In the genomic region with DNA sequence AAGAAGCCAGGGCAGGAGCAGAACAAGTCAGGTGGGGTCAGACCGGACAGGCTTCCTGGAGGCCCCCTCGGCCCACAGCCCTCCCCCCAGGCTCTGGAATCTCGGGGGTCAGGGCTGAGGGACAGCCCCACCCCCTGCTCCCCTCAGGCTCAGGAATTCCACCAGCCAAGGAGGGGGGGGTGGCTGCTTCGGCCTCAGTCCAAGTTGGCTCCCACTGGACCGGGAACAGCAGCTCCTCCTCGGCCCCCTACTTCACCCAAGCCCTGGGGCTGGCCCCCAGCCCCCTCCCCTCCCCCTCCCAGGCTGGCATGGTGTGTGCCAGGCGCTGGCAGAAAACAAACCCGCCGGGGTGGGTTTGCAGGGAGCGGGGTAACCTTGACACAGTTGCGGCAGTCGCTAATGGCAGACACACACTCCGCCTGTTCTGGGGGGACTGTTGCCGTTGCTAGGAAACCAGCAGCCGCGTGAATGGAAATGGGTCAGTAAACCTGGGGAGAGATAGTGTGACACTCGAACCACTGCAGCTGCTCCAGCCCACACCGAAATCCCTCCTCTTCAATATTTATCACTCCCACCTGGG, we compare ENCODE assay signal across 9 cellular contexts. TPM values are rescaled to one million over a fixed set of nuclear protein-coding genes. Genes with fewer than 3 reads are reported as not detected.
DNase-seq lines count a peak whose midpoint lies in the region; ATAC-seq, FAIRE-seq and TF ChIP-seq lines count a peak whose summit lies in the region.
"Had no signal": no experiment of that assay in that cellular context is flagged by ENCODE, and none has a peak within 500 bp of the region (broad histone marks: within the 10 kb centered on the region; RNA-seq: fewer than 3 reads in every experiment).

No MANE protein-coding gene starts in this region.

- no peak overlapping the region for H3K23ac ChIP-seq in H9 (ENCODE audit: insufficient read length, low read depth, low read length)

- H3K27me3 ChIP-seq in H9 (ENCODE audit: insufficient read depth, low read length): no peaks in the 10 kb centered on the region
- no peaks in the 10 kb centered on the region for H3K27me3 ChIP-seq in iPS-20b (ENCODE audit: insufficient read depth, low read length)
- no peaks in the 10 kb centered on the region for H3K27me3 ChIP-seq in sigmoid colon

- H2BK120ac ChIP-seq in H9 (ENCODE audit: low read depth, low read length, poor library complexity, severe bottlenecking): no peak overlapping the region

- H3K79me2 ChIP-seq in H9 (ENCODE audit: insufficient read depth, low read length): no peaks in the 10 kb centered on the region

- peak overlapping the region; percentile 54 for H3K4me3 ChIP-seq in iPS-20b (ENCODE audit: low read length)
- peak overlapping the region in 2 of 4 donors; percentile 3 to 19 for H3K4me3 ChIP-seq in sigmoid colon

- no peak overlapping the region for H4K8ac ChIP-seq in H9 (replicated peaks; ENCODE audit: insufficient read length, low read depth, low read length)

- no peak for TF ChIP-seq POLR2A in sigmoid colon (IDR thresholded peaks at IDR 0.05)

- no peak overlapping the region for H3K9ac ChIP-seq in H9 (ENCODE audit: extremely low read depth, insufficient read length, low read length)
- H3K9ac ChIP-seq in iPS-20b (ENCODE audit: low read depth, low read length): peak overlapping the region; percentile 76; the same call in 1 of the 2 replicates

- no peak overlapping the region for H2BK20ac ChIP-seq in H9 (ENCODE audit: low read depth, low read length, poor library complexity, severe bottlenecking)

- no peak for DNase-seq in H9
- DNase-seq in anterior cingulate cortex (lab: John Stamatoyannopoulos, UW): peak in 45 of 58 donors; percentile 15 to 78 (median 42)
- DNase-seq in sigmoid colon: peak; percentile 83
- DNase-seq in RCC 7860 (ENCODE audit: low spot score): no peak
- no peak for DNase-seq in 8988T
- no peak for DNase-seq in Calu3
- DNase-seq: activated CD4-positive, alpha-beta T cell treated with anti-CD3 and anti-CD28 coated beads, Interleukin-2, amount 50 U/mL, for 1 hour had no signal

- no peak overlapping the region for H3K56ac ChIP-seq in H9 (ENCODE audit: insufficient read length, low read depth, low read length)

- TF ChIP-seq CTCF in H9 (conservative IDR thresholded peaks at IDR 0.05) (no peak), sigmoid colon (IDR thresholded peaks at IDR 0.05) (no peak), Calu3 (IDR thresholded peaks at IDR 0.05; ENCODE audit: unreplicated experiment) (no peak)

- no peak overlapping the region for H2BK12ac ChIP-seq in H9 (ENCODE audit: insufficient read length, low read depth, low read length)

- CTCF ChIA-PET in Calu3 (lab: Charles Lee): interaction anchor here (3.8 kb wide), 1 partner anchor 14 kb away, joined by 12 read pairs; no protein-coding TSS in a partner anchor

- H4K20me1 ChIP-seq in H9 (ENCODE audit: control insufficient read depth, insufficient read depth, insufficient read length): no peaks in the 10 kb centered on the region

- H2BK5ac ChIP-seq in H9 (ENCODE audit: insufficient read length, low read length): no peak overlapping the region

- H2AK5ac ChIP-seq in H9 (ENCODE audit: insufficient read length, low read length): no peak overlapping the region

- peak overlapping the region; percentile 46 to 75 for H3K4me3 Mint-ChIP-seq in H9
- no peak overlapping the region for H3K4me3 Mint-ChIP-seq in Calu3 (ENCODE audit: low read depth, unreplicated experiment)

- no CpG with 5 or more reads among the region's 18 CpGs for WGBS in H9 (ENCODE audit: extremely low coverage, insufficient read length, low lambda C conversion rate)
- WGBS in sigmoid colon, 2 donors: 64 to 79% methylated on average over 18 of the region's 18 CpGs

- FAIRE-seq in RCC 7860 (lab: Jason Lieb, UNC): no peak

- no peak for ATAC-seq in GM21390 (IDR thresholded peaks at IDR 0.05; ENCODE audit: unreplicated experiment)

- H3K9me3 Mint-ChIP-seq in H9 (no peaks in the 10 kb centered on the region; a peak in 1 of 5 replicates), Calu3 (ENCODE audit: low read depth, unreplicated experiment) (no peaks in the 10 kb centered on the region)

- H3K4me2 ChIP-seq in H9 (ENCODE audit: insufficient read depth, insufficient read length, low read length): peak overlapping the region; percentile 42

- peak overlapping the region; percentile 61 for H3K14ac ChIP-seq in H9 (ENCODE audit: insufficient read depth, low read length)

- H3K36me3 ChIP-seq in iPS-20b (ENCODE audit: insufficient read depth, low read depth, low read length) (no peaks in the 10 kb centered on the region), sigmoid colon (no peaks in the 10 kb centered on the region)

- no peaks in the 10 kb centered on the region for H3K79me1 ChIP-seq in H9 (ENCODE audit: insufficient read depth, low read depth, low read length, poor library complexity, severe bottlenecking)

- H3K27me3 Mint-ChIP-seq in H9 (ENCODE audit: low read depth) (no peaks in the 10 kb centered on the region; the same call in none of the 2 replicates), Calu3 (ENCODE audit: unreplicated experiment) (no peaks in the 10 kb centered on the region)

- no peak overlapping the region for H4K91ac ChIP-seq in H9 (ENCODE audit: insufficient read length, low read depth, low read length)

- H3K4ac ChIP-seq in H9 (ENCODE audit: low read depth, low read length): no peak overlapping the region

- TF ChIP-seq EP300 in sigmoid colon (IDR thresholded peaks at IDR 0.05): no peak

- H2BK15ac ChIP-seq in H9 (ENCODE audit: low read depth, low read length): no peak overlapping the region

- H3K4me1 ChIP-seq in H9 (ENCODE audit: insufficient read depth, low read length) (peaks cover 39% of the 10 kb centered on the region), iPS-20b (ENCODE audit: insufficient read depth, low read length) (peaks cover 78% of the 10 kb centered on the region), sigmoid colon (peaks cover 0 to 98% (median 95%) of the 10 kb centered on the region in 4 donors)

- H3K18ac ChIP-seq in H9 (ENCODE audit: insufficient read length, low read depth, low read length): peak overlapping the region; percentile 34

- H3K9me3 ChIP-seq in H9 (ENCODE audit: control insufficient read depth, low read depth, low read length) (no peaks in the 10 kb centered on the region), iPS-20b (ENCODE audit: insufficient read depth, low read depth, low read length) (no peaks in the 10 kb centered on the region), sigmoid colon (no peaks in the 10 kb centered on the region)

- intact Hi-C loops in sigmoid colon (cut with DNase I): loop anchor here (5.0 kb wide), 1 partner anchor 44 kb away; no protein-coding TSS in a partner anchor
- intact Hi-C loops in Calu3 (cut with micrococcal nuclease; ENCODE audit: unreplicated experiment): no loop called here

- H2AFZ ChIP-seq in H9 (ENCODE audit: low read length): no peak overlapping the region

- peak overlapping the region; percentile 95 to 97 (median 97) for H3K27ac Mint-ChIP-seq in H9
- H3K27ac Mint-ChIP-seq in Calu3 (ENCODE audit: unreplicated experiment): no peak overlapping the region

- no peak overlapping the region for H4K5ac ChIP-seq in H9 (ENCODE audit: insufficient read length, low read depth, low read length)

- BruUV-seq in Calu3 (replicated peaks; lab: Mats Ljungman, UMichigan): no TSS peak

- H3T11ph ChIP-seq in H9 (ENCODE audit: low read length): no peak overlapping the region

- H3K23me2 ChIP-seq in H9 (ENCODE audit: insufficient read length, low read depth, low read length, poor library complexity, severe bottlenecking): peaks cover 5% of the 10 kb centered on the region

- no peaks in the 10 kb centered on the region for H3K36me3 Mint-ChIP-seq in H9 (ENCODE audit: insufficient read depth in 1 of 3, low read depth in 3 of 3)
- peaks cover 16% of the 10 kb centered on the region for H3K36me3 Mint-ChIP-seq in Calu3 (ENCODE audit: insufficient read depth, unreplicated experiment)

- H3K4me1 Mint-ChIP-seq in H9 (peaks cover 76 to 81% of the 10 kb centered on the region in 2 experiments), Calu3 (ENCODE audit: low read depth, unreplicated experiment) (peaks cover 76% of the 10 kb centered on the region)

- no peak overlapping the region for H3K27ac ChIP-seq in H9 (ENCODE audit: insufficient read length, low read depth, low read length)
- peak overlapping the region; percentile 41 for H3K27ac ChIP-seq in iPS-20b (ENCODE audit: low read length)
- peak overlapping the region; percentile 96 to 98 (median 97) for H3K27ac ChIP-seq in sigmoid colon

RNA-seq across cellular contexts. Expression of gene AHDC1, which starts 32.4 kb away (rescaled TPM):
- total RNA-seq in H9 (2021) (23.7 and 29.4 TPM in 2 replicates), sigmoid colon (10 to 100 TPM; 10.9 to 34.1 (median 14.3) TPM), Calu3 (2022) (20.8 and 21.5 TPM in 2 replicates)
- 10 to 100 TPM in 1 of 3 donors, 1 to 10 TPM in 2; 1.8 to 17.4 (median 2.1) TPM for polyA plus RNA-seq in sigmoid colon

Comparison
In these comparisons a context has a peak if more than half of its experiments do, and no peak if none do; other contexts are left out.
1. DNase-seq: peak in anterior cingulate cortex (45 of 58) and sigmoid colon (single experiment); none in H9 (single experiment), RCC 7860 (single experiment), 8988T (single experiment) and Calu3 (single experiment).